Comparison of ENCODE assay signal across 19 cellular contexts in genomic region chr1:57341721-57342120, GRCh38.
"Had no signal": no experiment of that assay in that cellular context is flagged by ENCODE, and none has a peak within 500 bp of the region (broad histone marks: within the 10 kb centered on the region; RNA-seq: fewer than 3 reads in every experiment).

No MANE protein-coding gene starts in this region.

- H3K27ac ChIP-seq: esophagus squamous epithelium, gastroesophageal sphincter, hepatocyte, neutrophil, spleen, tibial artery, upper lobe of left lung, uterus had no signal

- H3K36me3 ChIP-seq: esophagus squamous epithelium, gastroesophageal sphincter, neutrophil, spleen, tibial artery, upper lobe of left lung, uterus had no signal

- DNase-seq: dermis blood vessel endothelial cell; esophagus squamous epithelium; foreskin fibroblast; left colon; mesendoderm; naive thymus-derived CD4-positive, alpha-beta T cell; posterior cingulate gyrus; spleen; stimulated activated CD4-positive, alpha-beta T cell treated with anti-CD3 and anti-CD28 coated beads, Interleukin-15, amount 100 ng/mL, for 24 hours; stimulated activated CD4-positive, alpha-beta T cell treated with anti-CD3 and anti-CD28 coated beads, Interleukin-1b, Interleukin-23, amount 100 ng/mL, for 48 hours; stimulated activated CD4-positive, alpha-beta T cell treated with anti-CD3 and anti-CD28 coated beads, Interleukin-4, amount 100 ng/mL, for 24 hours; tibial artery; upper lobe of left lung; uterus had no signal

- H3K9me3 ChIP-seq: esophagus squamous epithelium, gastroesophageal sphincter, neutrophil, spleen, tibial artery, upper lobe of left lung, uterus had no signal

- H3K4me1 ChIP-seq: esophagus squamous epithelium, gastroesophageal sphincter, spleen, tibial artery, upper lobe of left lung, uterus had no signal

- H3K27me3 ChIP-seq: esophagus squamous epithelium, gastroesophageal sphincter, hepatocyte, neutrophil, spleen, tibial artery, upper lobe of left lung, uterus had no signal

- H3K4me3 ChIP-seq: esophagus squamous epithelium, gastroesophageal sphincter, hepatocyte, spleen, tibial artery, upper lobe of left lung, uterus had no signal

- ATAC-seq: gastroesophageal sphincter; left colon; naive thymus-derived CD4-positive, alpha-beta T cell; sciatic nerve; stimulated activated memory B cell treated with anti-CD40 and anti-IgM and Interleukin-4, amounts not matched to agents 10 μg/mL and 1 μg/mL and 100 μg/mL, for 72 hours had no signal
